In genomic region chr10:78937800-78938694, GRCh38 we compare ENCODE assay signal across 11 cellular contexts.
DNase-seq lines count a peak whose midpoint lies in the region; ATAC-seq and TF ChIP-seq lines count a peak whose summit lies in the region.
"Had no signal": no experiment of that assay in that cellular context is flagged by ENCODE, and none has a peak within 500 bp of the region (broad histone marks: within the 10 kb centered on the region; RNA-seq: fewer than 3 reads in every experiment).

No MANE protein-coding gene starts in this region.

- H3K27ac ChIP-seq in RWPE1 (no peak overlapping the region), esophagus squamous epithelium (peak overlapping the region in 3 of 4 donors; percentile 83 to 84 (median 84)), stomach (peak overlapping the region in 4 of 5 donors; percentile 10 to 83 (median 68))
- H3K27ac ChIP-seq: SK-N-MC had no signal

- DNase-seq in left cardiac atrium (peak; percentile 60), cardiac septum (ENCODE audit: low spot score) (no peak), RWPE1 (ENCODE audit: low spot score) (peak; percentile 31), esophagus squamous epithelium (lab: John Stamatoyannopoulos, UW) (no peak), stomach (no peak), COLO829 (ENCODE audit: low spot score) (no peak), T-helper 1 cell (no peak)
- DNase-seq: activated effector memory CD4-positive, alpha-beta T cell treated with anti-CD3 and anti-CD28 coated beads, Interleukin-2, amount 50 U/mL, for 16 hours had no signal

- TF ChIP-seq CTCF in RWPE1 (conservative IDR thresholded peaks at IDR 0.05; ENCODE audit: low read depth) (no peak), esophagus squamous epithelium (IDR thresholded peaks at IDR 0.05) (peak in 2 of 6 experiments; percentile 29 to 36), stomach (IDR thresholded peaks at IDR 0.05) (no peak)

- no peaks in the 10 kb centered on the region for H3K9me3 ChIP-seq in esophagus squamous epithelium
- H3K9me3 ChIP-seq in stomach, result peaks cover 0 to 1% (median 0%) of the 10 kb centered on the region in 4 donors

- ATAC-seq in left cardiac atrium (peak; percentile 31 to 45), GM21423 (IDR thresholded peaks at IDR 0.05; ENCODE audit: unreplicated experiment) (no peak)
- ATAC-seq: CD8-positive, alpha-beta T cell had no signal

- H3K36me3 ChIP-seq in esophagus squamous epithelium, result no peaks in the 10 kb centered on the region
- H3K36me3 ChIP-seq in stomach, result no peaks in the 10 kb centered on the region

- 65 to 76% methylated on average over 7 to 9 of the region's 10 CpGs for WGBS in esophagus squamous epithelium, 2 donors
- WGBS in stomach, 5 donors, result 54 to 68% (median 66%) methylated on average over 10 of the region's 10 CpGs

- POLR2A ChIA-PET in RWPE1 (lab: Yijun Ruan, JAX; ENCODE audit: low non-redundant PET), result no interaction called here

- peaks cover 22 to 47% (median 25%) of the 10 kb centered on the region in 3 donors for H3K4me1 ChIP-seq in esophagus squamous epithelium
- peaks cover 5 to 46% (median 23%) of the 10 kb centered on the region in 4 donors for H3K4me1 ChIP-seq in stomach

- H3K27me3 ChIP-seq in esophagus squamous epithelium (no peaks in the 10 kb centered on the region), stomach (no peaks in the 10 kb centered on the region)

- CTCF ChIA-PET in RWPE1 (lab: Yijun Ruan, JAX), result interaction anchor here (0.6 kb wide), 2 partner anchors 18 to 75 kb away, joined by 3 to 5 read pairs; no protein-coding TSS in a partner anchor

- TF ChIP-seq POLR2A in esophagus squamous epithelium (IDR thresholded peaks at IDR 0.05), result no peak
- TF ChIP-seq POLR2A in stomach (IDR thresholded peaks at IDR 0.05), result no peak

- TF ChIP-seq EP300 in stomach (IDR thresholded peaks at IDR 0.05), result no peak

- H3K4me3 ChIP-seq in esophagus squamous epithelium (no peak overlapping the region), stomach (no peak overlapping the region)
- H3K4me3 ChIP-seq: SK-N-MC had no signal

- intact Hi-C loops in left cardiac atrium (cut with DNase I) (no loop called here), cardiac septum (cut with DNase I) (no loop called here), esophagus squamous epithelium (cut with DNase I) (no loop called here), stomach (cut with DNase I; ENCODE audit: low total_unique reads) (no loop called here)

Comparison
In these comparisons a context has a peak if more than half of its experiments do, and no peak if none do; other contexts are left out.
1. DNase-seq: peak in left cardiac atrium (single experiment) and RWPE1 (single experiment); none in cardiac septum (single experiment), esophagus squamous epithelium (single experiment), stomach (single experiment), COLO829 (single experiment) and T-helper 1 cell (0 of 5).